In genomic region chr1:208183977-208184901, GRCh38 we compare ENCODE assay signal across 1 cellular context.
TF ChIP-seq lines count a peak whose summit lies in the region.

No MANE protein-coding gene starts in this region.

TF ChIP-seq in K562, 482 proteins besides CTCF, POLR2A, EP300 and RAD21 (continued from another document and continues in another):
- TF ChIP-seq JUNB (CRISPR knock-in tag; conservative IDR thresholded peaks at IDR 0.05) (no peak), ARID3B (CRISPR knock-in tag; IDR thresholded peaks at IDR 0.05; ENCODE audit: borderline replicate concordance) (no peak), SMARCC2 (IDR thresholded peaks at IDR 0.05; ENCODE audit: low read depth) (peak; percentile 89), THRB (CRISPR knock-in tag; conservative IDR thresholded peaks at IDR 0.05) (no peak), ZNF175 (CRISPR knock-in tag; IDR thresholded peaks at IDR 0.05; ENCODE audit: low read depth) (0 out of 2 replicates have a peak, but pooled peaks have one; percentile 45), ZKSCAN1 (IDR thresholded peaks at IDR 0.05; ENCODE audit: low read depth, low read length) (0 out of 2 replicates have a peak, but pooled peaks have one; percentile 55), HDAC2 (IDR thresholded peaks at IDR 0.05) (peak; percentile 96), PRDM10 (IDR thresholded peaks at IDR 0.05; ENCODE audit: partially characterized antibody) (peak; percentile 60), PKNOX1 (IDR thresholded peaks at IDR 0.05) (peak; percentile 86), ELK3 (CRISPR knock-in tag; IDR thresholded peaks at IDR 0.05) (no peak), CREB3L1 (IDR thresholded peaks at IDR 0.05; ENCODE audit: borderline replicate concordance, low read depth) (no peak), HMBOX1 (IDR thresholded peaks at IDR 0.05) (peak; percentile 83), FOS (IDR thresholded peaks at IDR 0.05; ENCODE audit: extremely low read depth, insufficient read length) (peak; percentile 11), ZMIZ1 (IDR thresholded peaks at IDR 0.05; ENCODE audit: low read depth in 2 of 2, low read length in 2 of 2) (0 out of 4 replicates have a peak, but pooled peaks of 1 of the 2 experiments have one; percentile 58), ZNF280B (CRISPR knock-in tag; IDR thresholded peaks at IDR 0.05) (no peak), ARID2 (IDR thresholded peaks at IDR 0.05) (no peak), CBX3 (IDR thresholded peaks at IDR 0.05; ENCODE audit: borderline replicate concordance in 1 of 2, low read length in 2 of 2) (peak in 1 of 2 experiments; percentile 90; a peak in 2 of 3 replicates), POLR2AphosphoS5 (IDR thresholded peaks at IDR 0.05; ENCODE audit: control insufficient read depth, insufficient read depth, low read depth, low read length) (peak; percentile 69), ATF7 (IDR thresholded peaks at IDR 0.05) (peak; percentile 85), GATAD2A (IDR thresholded peaks at IDR 0.05) (peak; percentile 79; the same call in 1 of the 2 replicates), FOXK1 (CRISPR knock-in tag; IDR thresholded peaks at IDR 0.05; ENCODE audit: borderline replicate concordance) (no peak), GABPB2 (CRISPR knock-in tag; conservative IDR thresholded peaks at IDR 0.05) (no peak), TRIM28 (IDR thresholded peaks at IDR 0.05) (peak; percentile 76; the same call in 1 of the 2 replicates), TAF7 (tag; IDR thresholded peaks at IDR 0.05) (no peak), HEY1 (CRISPR knock-in tag; IDR thresholded peaks at IDR 0.05; ENCODE audit: borderline replicate concordance) (0 out of 2 replicates have a peak, but pooled peaks have one; percentile 50), ATF1 (CRISPR knock-in tag; IDR thresholded peaks at IDR 0.05) (no peak), ATF1 (tag; IDR thresholded peaks at IDR 0.05) (peak; percentile 46), TAL1 (IDR thresholded peaks at IDR 0.05) (peak; percentile 64), ZNF830 (CRISPR knock-in tag; IDR thresholded peaks at IDR 0.05) (no peak), HIVEP1 (CRISPR knock-in tag; IDR thresholded peaks at IDR 0.05) (no peak), KDM1A (IDR thresholded peaks at IDR 0.05) (peak; percentile 87 to 93), NEUROD1 (IDR thresholded peaks at IDR 0.05; ENCODE audit: borderline replicate concordance, low read depth, low read length, partially characterized antibody) (peak; percentile 69), RBM14 (IDR thresholded peaks at IDR 0.05; ENCODE audit: borderline replicate concordance, insufficient read depth, low read depth, low read length) (no peak), NR3C1 (CRISPR knock-in tag; IDR thresholded peaks at IDR 0.05) (no peak), CBFA2T2 (conservative IDR thresholded peaks at IDR 0.05) (peak; percentile 79), USF2 (CRISPR knock-in tag; IDR thresholded peaks at IDR 0.05) (no peak), ZNF165 (CRISPR knock-in tag; IDR thresholded peaks at IDR 0.05; ENCODE audit: borderline replicate concordance) (no peak)
